In genomic region chr1:218034464-218034863, GRCh38 we compare ENCODE assay signal across 19 cellular contexts.
"Had no signal": no experiment of that assay in that cellular context is flagged by ENCODE, and none has a peak within 500 bp of the region (broad histone marks: within the 10 kb centered on the region; RNA-seq: fewer than 3 reads in every experiment).

No MANE protein-coding gene starts in this region.

- ATAC-seq: activated CD4-positive, alpha-beta T cell treated with anti-CD3 and anti-CD28 coated beads for 36 hours; foreskin keratinocyte; left cardiac atrium; naive thymus-derived CD4-positive, alpha-beta T cell; stimulated activated memory B cell treated with anti-CD40 and anti-IgM and Interleukin-4, amounts not matched to agents 10 μg/mL and 1 μg/mL and 100 μg/mL, for 72 hours had no signal

- H3K9me3 Mint-ChIP-seq: stimulated activated memory B cell treated with anti-CD40 and anti-IgM and Interleukin-4, amounts not matched to agents 10 μg/mL and 1 μg/mL and 100 μg/mL, for 72 hours; T-helper 2 cell treated with Interferon-gamma antibody and Interleukin-4, amounts not matched to agents 5 μg/mL and 100 μg/mL, for 36 hours; type B pancreatic cell had no signal

- H3K4me1 ChIP-seq: foreskin keratinocyte, parathyroid adenoma, sigmoid colon, testis had no signal

- H3K36me3 Mint-ChIP-seq: activated naive CD8-positive, alpha-beta T cell treated with anti-CD3 and anti-CD28 coated beads for 36 hours; naive thymus-derived CD4-positive, alpha-beta T cell; stimulated activated memory B cell treated with anti-CD40 and anti-IgM and Interleukin-4, amounts not matched to agents 10 μg/mL and 1 μg/mL and 100 μg/mL, for 72 hours; type B pancreatic cell had no signal

- H3K27me3 Mint-ChIP-seq: activated CD4-positive, alpha-beta T cell treated with anti-CD3 and anti-CD28 coated beads for 36 hours; activated naive CD8-positive, alpha-beta T cell treated with anti-CD3 and anti-CD28 coated beads for 36 hours; naive thymus-derived CD4-positive, alpha-beta T cell; stimulated activated memory B cell treated with anti-CD40 and anti-IgM and Interleukin-4, amounts not matched to agents 10 μg/mL and 1 μg/mL and 100 μg/mL, for 72 hours had no signal

- H3K27ac Mint-ChIP-seq: activated CD4-positive, alpha-beta T cell treated with anti-CD3 and anti-CD28 coated beads for 36 hours; activated naive CD8-positive, alpha-beta T cell treated with anti-CD3 and anti-CD28 coated beads for 36 hours; naive thymus-derived CD4-positive, alpha-beta T cell; stimulated activated memory B cell treated with anti-CD40 and anti-IgM and Interleukin-4, amounts not matched to agents 10 μg/mL and 1 μg/mL and 100 μg/mL, for 72 hours; T-helper 2 cell treated with Interferon-gamma antibody and Interleukin-4, amounts not matched to agents 5 μg/mL and 100 μg/mL, for 36 hours; type B pancreatic cell had no signal

- H3K27ac ChIP-seq: dorsolateral prefrontal cortex, foreskin keratinocyte, parathyroid adenoma, sigmoid colon, testis had no signal

- H3K79me2 ChIP-seq: parathyroid adenoma had no signal

- H3K27me3 ChIP-seq: sigmoid colon, testis had no signal

- H3K9me3 ChIP-seq: sigmoid colon, testis had no signal

- H3K4me3 ChIP-seq: dorsolateral prefrontal cortex, sigmoid colon, testis had no signal

- H3K9ac ChIP-seq: parathyroid adenoma had no signal

- H3K4me3 Mint-ChIP-seq: activated CD4-positive, alpha-beta T cell treated with anti-CD3 and anti-CD28 coated beads for 36 hours; activated naive CD8-positive, alpha-beta T cell treated with anti-CD3 and anti-CD28 coated beads for 36 hours; naive thymus-derived CD4-positive, alpha-beta T cell; stimulated activated memory B cell treated with anti-CD40 and anti-IgM and Interleukin-4, amounts not matched to agents 10 μg/mL and 1 μg/mL and 100 μg/mL, for 72 hours; T-helper 2 cell treated with Interferon-gamma antibody and Interleukin-4, amounts not matched to agents 5 μg/mL and 100 μg/mL, for 36 hours; type B pancreatic cell had no signal

- H3K4me1 Mint-ChIP-seq: activated CD4-positive, alpha-beta T cell treated with anti-CD3 and anti-CD28 coated beads for 36 hours; activated naive CD8-positive, alpha-beta T cell treated with anti-CD3 and anti-CD28 coated beads for 36 hours; naive thymus-derived CD4-positive, alpha-beta T cell; stimulated activated memory B cell treated with anti-CD40 and anti-IgM and Interleukin-4, amounts not matched to agents 10 μg/mL and 1 μg/mL and 100 μg/mL, for 72 hours had no signal

- H2AFZ ChIP-seq: parathyroid adenoma had no signal

- DNase-seq: activated CD4-positive, alpha-beta T cell treated with anti-CD3 and anti-CD28 coated beads for 36 hours; activated CD4-positive, alpha-beta T cell treated with anti-CD3 and anti-CD28 coated beads, Interleukin-2, amount 50 U/mL, for 48 hours; activated naive CD4-positive, alpha-beta T cell; activated naive CD8-positive, alpha-beta T cell treated with anti-CD3 and anti-CD28 coated beads for 36 hours; activated T-cell treated with anti-CD3 and anti-CD28 coated beads for 4 hours; amniotic stem cell; dorsolateral prefrontal cortex; foreskin keratinocyte; hippocampal formation; left cardiac atrium; mesenchymal stem cell; naive thymus-derived CD4-positive, alpha-beta T cell; sigmoid colon; stimulated activated CD4-positive, alpha-beta T cell treated with anti-CD3 and anti-CD28 coated beads, Interleukin-4, amount 100 ng/mL, for 4 hours; testis had no signal

- H3K36me3 ChIP-seq: sigmoid colon had no signal
